In the genomic region with DNA sequence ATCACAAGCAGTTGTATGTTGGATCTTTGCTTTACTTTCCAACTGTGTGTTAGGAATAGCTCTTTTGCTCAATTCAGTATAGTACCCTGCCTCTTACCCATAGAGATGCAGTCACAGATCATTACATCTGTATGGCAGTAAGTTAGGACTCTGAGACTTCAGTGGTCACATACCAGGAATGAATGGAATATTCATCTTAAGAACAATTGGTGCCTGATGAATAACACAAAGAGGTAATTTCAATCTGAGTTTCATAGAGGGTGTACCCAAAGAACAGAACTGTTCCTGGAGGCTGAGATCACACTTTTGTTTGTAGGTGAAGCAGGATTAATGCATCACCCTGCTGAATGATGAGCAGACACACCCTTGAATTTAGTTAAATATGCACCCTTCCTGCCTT, we compare ENCODE assay signal across 1 cellular context.
TF ChIP-seq lines count a peak whose summit lies in the region.

No MANE protein-coding gene starts in this region.

TF ChIP-seq in GM23338, 12 proteins besides CTCF, POLR2A, EP300 and RAD21 (continued from another document):
- TF ChIP-seq ZNF462 (CRISPR knock-in tag; IDR thresholded peaks at IDR 0.05) (no peak), CREB1 (CRISPR knock-in tag; IDR thresholded peaks at IDR 0.05; ENCODE audit: low read depth) (no peak)
TF ChIP-seq in GM23338: peak in this region for 0.
